In genomic region chr10:13585943-13586342, GRCh38 we compare ENCODE assay signal across 14 cellular contexts. TPM values are rescaled to one million over a fixed set of nuclear protein-coding genes. Genes with fewer than 3 reads are reported as not detected.
DNase-seq lines count a peak whose midpoint lies in the region; ATAC-seq and TF ChIP-seq lines count a peak whose summit lies in the region.
"Had no signal": no experiment of that assay in that cellular context is flagged by ENCODE, and none has a peak within 500 bp of the region (broad histone marks: within the 10 kb centered on the region; RNA-seq: fewer than 3 reads in every experiment).

No MANE protein-coding gene starts in this region.

- H3K4me1 Mint-ChIP-seq in natural killer cell treated with Interleukin-12 subunit alpha and Interleukin-12 subunit beta and Interleukin-15 and Interleukin-18, amount 100 ng/mL, for 72 hours (ENCODE audit: low read depth in 2 of 2), result peaks cover 24 to 28% of the 10 kb centered on the region in 2 donors
- H3K4me1 Mint-ChIP-seq in natural killer cell, result peaks cover 28 to 36% of the 10 kb centered on the region in 2 donors
- peaks cover 5% of the 10 kb centered on the region for H3K4me1 Mint-ChIP-seq in glutamatergic neuron (ENCODE audit: low read depth, unreplicated experiment)
- H3K4me1 Mint-ChIP-seq in activated T-cell treated with anti-CD3 and anti-CD28 coated beads, Interleukin-2, amount 50 U/mL, for 4 hours (ENCODE audit: low read depth), result peaks cover 30% of the 10 kb centered on the region

- H3K9me3 ChIP-seq in SU-DHL-6 (ENCODE audit: insufficient read depth, low read length) (no peaks in the 10 kb centered on the region), smooth muscle cell (replicated peaks; ENCODE audit: low read depth) (no peaks in the 10 kb centered on the region)
- H3K9me3 ChIP-seq: gastrocnemius medialis, right atrium auricular region, thoracic aorta had no signal

- H3K9me3 Mint-ChIP-seq in natural killer cell treated with Interleukin-12 subunit alpha and Interleukin-12 subunit beta and Interleukin-15 and Interleukin-18, amount 100 ng/mL, for 72 hours, result no peaks in the 10 kb centered on the region
- no peaks in the 10 kb centered on the region for H3K9me3 Mint-ChIP-seq in natural killer cell
- no peaks in the 10 kb centered on the region for H3K9me3 Mint-ChIP-seq in glutamatergic neuron (ENCODE audit: unreplicated experiment)
- no peaks in the 10 kb centered on the region for H3K9me3 Mint-ChIP-seq in activated T-cell treated with anti-CD3 and anti-CD28 coated beads, Interleukin-2, amount 50 U/mL, for 4 hours

- H3K4me3 Mint-ChIP-seq in natural killer cell treated with Interleukin-12 subunit alpha and Interleukin-12 subunit beta and Interleukin-15 and Interleukin-18, amount 100 ng/mL, for 72 hours, result peak overlapping the region; percentile 100
- H3K4me3 Mint-ChIP-seq in natural killer cell, result no peak overlapping the region
- H3K4me3 Mint-ChIP-seq in glutamatergic neuron (ENCODE audit: unreplicated experiment), result peak overlapping the region; percentile 98
- no peak overlapping the region for H3K4me3 Mint-ChIP-seq in activated T-cell treated with anti-CD3 and anti-CD28 coated beads, Interleukin-2, amount 50 U/mL, for 4 hours

- peak overlapping the region; percentile 41 for H3K4me2 ChIP-seq in SU-DHL-6 (ENCODE audit: low read depth, low read length, poor library complexity, severe bottlenecking)
- H3K4me2 ChIP-seq in smooth muscle cell, result peak overlapping the region; percentile 100

- H3K27ac Mint-ChIP-seq in natural killer cell treated with Interleukin-12 subunit alpha and Interleukin-12 subunit beta and Interleukin-15 and Interleukin-18, amount 100 ng/mL, for 72 hours, result no peak overlapping the region
- no peak overlapping the region for H3K27ac Mint-ChIP-seq in natural killer cell
- H3K27ac Mint-ChIP-seq in glutamatergic neuron (ENCODE audit: unreplicated experiment), result no peak overlapping the region

- no peak overlapping the region for H3K9ac ChIP-seq in SU-DHL-6 (ENCODE audit: low read length)
- H3K9ac ChIP-seq in smooth muscle cell (ENCODE audit: low read depth), result no peak overlapping the region

- H4K20me1 ChIP-seq in SU-DHL-6 (ENCODE audit: low read depth, low read length), result no peaks in the 10 kb centered on the region
- peaks cover 11% of the 10 kb centered on the region for H4K20me1 ChIP-seq in smooth muscle cell (ENCODE audit: low read depth)

- H3K27me3 Mint-ChIP-seq in natural killer cell treated with Interleukin-12 subunit alpha and Interleukin-12 subunit beta and Interleukin-15 and Interleukin-18, amount 100 ng/mL, for 72 hours, result peaks cover 14 to 22% of the 10 kb centered on the region in 2 donors
- peaks cover 16 to 18% of the 10 kb centered on the region in 2 donors for H3K27me3 Mint-ChIP-seq in natural killer cell (ENCODE audit: low read depth in 2 of 2)
- H3K27me3 Mint-ChIP-seq in glutamatergic neuron (ENCODE audit: unreplicated experiment), result peaks cover 2% of the 10 kb centered on the region
- H3K27me3 Mint-ChIP-seq in activated T-cell treated with anti-CD3 and anti-CD28 coated beads, Interleukin-2, amount 50 U/mL, for 4 hours (ENCODE audit: low read depth), result peaks cover 25% of the 10 kb centered on the region

- intact Hi-C loops in natural killer cell (cut with micrococcal nuclease), result loop anchor here (5.0 kb wide), 2 partner anchors 201 to 214 kb away; no protein-coding TSS in a partner anchor

- no peak for TF ChIP-seq CTCF in natural killer cell (IDR thresholded peaks at IDR 0.05)
- TF ChIP-seq CTCF in SU-DHL-6 (IDR thresholded peaks at IDR 0.05; ENCODE audit: insufficient read depth, low read length, poor library complexity, severe bottlenecking), result no peak
- no peak for TF ChIP-seq CTCF in glutamatergic neuron (IDR thresholded peaks at IDR 0.05; ENCODE audit: partially characterized antibody, unreplicated experiment)
- TF ChIP-seq CTCF in smooth muscle cell (IDR thresholded peaks at IDR 0.05; ENCODE audit: borderline replicate concordance, insufficient read depth, poor library complexity, severe bottlenecking), result no peak

- H2AFZ ChIP-seq in SU-DHL-6 (ENCODE audit: low read depth, low read length, severe bottlenecking) (peak overlapping the region; percentile 76), smooth muscle cell (ENCODE audit: low read depth) (no peak overlapping the region)

- H3K79me2 ChIP-seq in SU-DHL-6 (ENCODE audit: insufficient read depth, low read length) (peaks cover 26% of the 10 kb centered on the region), smooth muscle cell (ENCODE audit: low read depth) (peaks cover 26% of the 10 kb centered on the region)

- H3K27ac ChIP-seq in SU-DHL-6 (ENCODE audit: low read depth, low read length), result no peak overlapping the region
- no peak overlapping the region for H3K27ac ChIP-seq in smooth muscle cell (ENCODE audit: low read depth)
- H3K27ac ChIP-seq: right atrium auricular region, WERI-Rb-1 had no signal

- peaks cover 6% of the 10 kb centered on the region for H3K36me3 Mint-ChIP-seq in natural killer cell treated with Interleukin-12 subunit alpha and Interleukin-12 subunit beta and Interleukin-15 and Interleukin-18, amount 100 ng/mL, for 72 hours
- H3K36me3 Mint-ChIP-seq in natural killer cell, result no peaks in the 10 kb centered on the region
- no peaks in the 10 kb centered on the region for H3K36me3 Mint-ChIP-seq in glutamatergic neuron (ENCODE audit: unreplicated experiment)
- peaks cover 2% of the 10 kb centered on the region for H3K36me3 Mint-ChIP-seq in activated T-cell treated with anti-CD3 and anti-CD28 coated beads, Interleukin-2, amount 50 U/mL, for 4 hours (ENCODE audit: insufficient read depth)

- H3K9me2 ChIP-seq in SU-DHL-6 (replicated peaks; ENCODE audit: insufficient read depth, low read length), result no peaks in the 10 kb centered on the region

- no peaks in the 10 kb centered on the region for H3K36me3 ChIP-seq in SU-DHL-6 (ENCODE audit: low read length)
- no peaks in the 10 kb centered on the region for H3K36me3 ChIP-seq in smooth muscle cell (ENCODE audit: low read depth)
- H3K36me3 ChIP-seq: gastrocnemius medialis, right atrium auricular region, thoracic aorta, WERI-Rb-1 had no signal

- DNase-seq in natural killer cell treated with Interleukin-12 subunit alpha and Interleukin-12 subunit beta and Interleukin-15 and Interleukin-18, amount 100 ng/mL, for 72 hours (ENCODE audit: low spot score), result no peak
- DNase-seq in natural killer cell (no peak), glutamatergic neuron (no peak), smooth muscle cell (lab: John Stamatoyannopoulos, UW; ENCODE audit: unreplicated experiment) (no peak), GM19240 (ENCODE audit: insufficient read length, low spot score) (no peak)
- no peak for DNase-seq in activated T-cell treated with anti-CD3 and anti-CD28 coated beads, Interleukin-2, amount 50 U/mL, for 4 hours

- 56% methylated on average over 4 of the region's 4 CpGs for WGBS in smooth muscle cell (ENCODE audit: low lambda C conversion rate)

- H3F3A ChIP-seq in SU-DHL-6 (ENCODE audit: insufficient read depth) (no peaks in the 10 kb centered on the region), smooth muscle cell (ENCODE audit: low read depth) (no peaks in the 10 kb centered on the region)

- ATAC-seq in natural killer cell treated with Interleukin-12 subunit alpha and Interleukin-12 subunit beta and Interleukin-15 and Interleukin-18, amount 100 ng/mL, for 72 hours, result no peak
- ATAC-seq in natural killer cell (no peak), HG03439 (IDR thresholded peaks at IDR 0.05; ENCODE audit: unreplicated experiment) (no peak)
- ATAC-seq in activated T-cell treated with anti-CD3 and anti-CD28 coated beads, Interleukin-2, amount 50 U/mL, for 4 hours, result no peak

- H3K4me3 ChIP-seq in SU-DHL-6 (ENCODE audit: insufficient read depth, low read length, poor library complexity, severe bottlenecking), result no peak overlapping the region
- no peak overlapping the region for H3K4me3 ChIP-seq in smooth muscle cell

- no peaks in the 10 kb centered on the region for H3K4me1 ChIP-seq in smooth muscle cell (ENCODE audit: low read depth)

- H3K27me3 ChIP-seq in SU-DHL-6 (ENCODE audit: low read length) (no peaks in the 10 kb centered on the region), smooth muscle cell (ENCODE audit: low read depth) (peaks cover 10% of the 10 kb centered on the region)
- H3K27me3 ChIP-seq: right atrium auricular region had no signal

RNA-seq across cellular contexts. Expression of gene PRPF18, which starts 0.8 kb away (rescaled TPM):
- total RNA-seq in natural killer cell treated with Interleukin-12 subunit alpha and Interleukin-12 subunit beta and Interleukin-15 and Interleukin-18, amount 100 ng/mL, for 72 hours, result 10 to 100 TPM; 29.2 to 29.6 TPM
- total RNA-seq in natural killer cell, result 10 to 100 TPM; 29.5 to 39.3 (median 35.1) TPM
- 24.7 TPM for total RNA-seq in glutamatergic neuron (ENCODE audit: unreplicated experiment)
- 31.1 and 36.9 TPM in 2 replicates for total RNA-seq in smooth muscle cell
- 21.6 and 22.4 TPM in 2 replicates for polyA plus RNA-seq in smooth muscle cell
- total RNA-seq in activated T-cell treated with anti-CD3 and anti-CD28 coated beads, Interleukin-2, amount 50 U/mL, for 4 hours, result 10 to 100 TPM; 24.5 to 26.9 (median 24.5) TPM

RNA-seq across cellular contexts. Expression of gene BEND7, which starts 57.1 kb away (rescaled TPM):
- total RNA-seq in natural killer cell treated with Interleukin-12 subunit alpha and Interleukin-12 subunit beta and Interleukin-15 and Interleukin-18, amount 100 ng/mL, for 72 hours, result not detected
- total RNA-seq in natural killer cell (under 1 TPM in 1 of 3 donors, not detected in 2; 0.38 TPM), glutamatergic neuron (ENCODE audit: unreplicated experiment) (3.1 TPM), smooth muscle cell (3.4 and 5.8 TPM in 2 replicates)
- 1.7 and 4.4 TPM in 2 replicates for polyA plus RNA-seq in smooth muscle cell
- under 1 TPM in 1 of 3 donors, not detected in 2; 0.03 TPM for total RNA-seq in activated T-cell treated with anti-CD3 and anti-CD28 coated beads, Interleukin-2, amount 50 U/mL, for 4 hours
- total RNA-seq: T-helper 1 cell treated with Interleukin-12 subunit alpha and Interleukin-12 subunit beta and Interleukin-4 antibody, amounts not matched to agents 30 ng/mL and 1 ng/mL, for 36 hours had no signal
- polyA plus RNA-seq: CD14-positive monocyte had no signal

Comparison
In these comparisons a context has a peak if more than half of its experiments do, and no peak if none do; other contexts are left out.
1. H3K4me3 Mint-ChIP-seq: peak in natural killer cell treated with Interleukin-12 subunit alpha and Interleukin-12 subunit beta and Interleukin-15 and Interleukin-18, amount 100 ng/mL, for 72 hours (single experiment) and glutamatergic neuron (single experiment); none in natural killer cell (single experiment) and activated T-cell treated with anti-CD3 and anti-CD28 coated beads, Interleukin-2, amount 50 U/mL, for 4 hours (single experiment).